ENCODE assay signal across 28 cellular contexts in genomic region chr7:122255454-122255853, GRCh38. TPM values are rescaled to one million over a fixed set of nuclear protein-coding genes. Genes with fewer than 3 reads are reported as not detected.
"Had no signal": no experiment of that assay in that cellular context is flagged by ENCODE, and none has a peak within 500 bp of the region (broad histone marks: within the 10 kb centered on the region; RNA-seq: fewer than 3 reads in every experiment).

No MANE protein-coding gene starts in this region.

- ATAC-seq: activated CD8-positive, alpha-beta memory T cell treated with anti-CD3 and anti-CD28 coated beads, Interleukin-2, amount 10 ng/mL, durations not matched to agents 7 days and 5 days; activated T-helper 17 cell treated with anti-CD3 and anti-CD28 coated beads, Interleukin-2, amount 50 U/mL, for 72 hours; effector memory CD8-positive, alpha-beta T cell; left ventricle myocardium superior had no signal

- H3K27ac Mint-ChIP-seq: activated B cell treated with CpG ODN at 0.5 μM for 24 hours; activated CD4-positive, alpha-beta memory T cell treated with anti-CD3 and anti-CD28 coated beads, Interleukin-2, amount 10 ng/mL, durations not matched to agents 7 days and 5 days; activated CD8-positive, alpha-beta memory T cell treated with anti-CD3 and anti-CD28 coated beads, Interleukin-2, amount 10 ng/mL, durations not matched to agents 7 days and 5 days; activated naive CD8-positive, alpha-beta T cell treated with anti-CD3 and anti-CD28 coated beads for 36 hours; activated T-helper 17 cell treated with anti-CD3 and anti-CD28 coated beads, Interleukin-2, amount 50 U/mL, for 72 hours; effector memory CD8-positive, alpha-beta T cell; immature natural killer cell; progenitor cell of endocrine pancreas; T-helper 2 cell treated with Interferon-gamma antibody and Interleukin-4, amounts not matched to agents 5 μg/mL and 100 μg/mL, for 36 hours had no signal

- H3K36me3 Mint-ChIP-seq: activated CD8-positive, alpha-beta memory T cell treated with anti-CD3 and anti-CD28 coated beads, Interleukin-2, amount 10 ng/mL, durations not matched to agents 7 days and 5 days; activated naive CD8-positive, alpha-beta T cell treated with anti-CD3 and anti-CD28 coated beads for 36 hours; immature natural killer cell had no signal

- H3K4me3 Mint-ChIP-seq: activated B cell treated with CpG ODN at 0.5 μM for 24 hours; activated CD4-positive, alpha-beta memory T cell treated with anti-CD3 and anti-CD28 coated beads, Interleukin-2, amount 10 ng/mL, durations not matched to agents 7 days and 5 days; activated CD8-positive, alpha-beta memory T cell treated with anti-CD3 and anti-CD28 coated beads, Interleukin-2, amount 10 ng/mL, durations not matched to agents 7 days and 5 days; activated naive CD8-positive, alpha-beta T cell treated with anti-CD3 and anti-CD28 coated beads for 36 hours; activated T-helper 17 cell treated with anti-CD3 and anti-CD28 coated beads, Interleukin-2, amount 50 U/mL, for 72 hours; effector memory CD8-positive, alpha-beta T cell; immature natural killer cell; neural crest cell; T-helper 2 cell treated with Interferon-gamma antibody and Interleukin-4, amounts not matched to agents 5 μg/mL and 100 μg/mL, for 36 hours had no signal

- H3K9me3 Mint-ChIP-seq: activated B cell treated with CpG ODN at 0.5 μM for 24 hours; activated T-helper 17 cell treated with anti-CD3 and anti-CD28 coated beads, Interleukin-2, amount 50 U/mL, for 72 hours; neural crest cell; T-helper 2 cell treated with Interferon-gamma antibody and Interleukin-4, amounts not matched to agents 5 μg/mL and 100 μg/mL, for 36 hours had no signal

- H3K27me3 Mint-ChIP-seq: activated CD4-positive, alpha-beta memory T cell treated with anti-CD3 and anti-CD28 coated beads, Interleukin-2, amount 10 ng/mL, durations not matched to agents 7 days and 5 days; activated CD8-positive, alpha-beta memory T cell treated with anti-CD3 and anti-CD28 coated beads, Interleukin-2, amount 10 ng/mL, durations not matched to agents 7 days and 5 days; activated T-helper 17 cell treated with anti-CD3 and anti-CD28 coated beads, Interleukin-2, amount 50 U/mL, for 72 hours; effector memory CD8-positive, alpha-beta T cell had no signal

- H3K4me1 Mint-ChIP-seq: activated B cell treated with CpG ODN at 0.5 μM for 24 hours; activated CD4-positive, alpha-beta memory T cell treated with anti-CD3 and anti-CD28 coated beads, Interleukin-2, amount 10 ng/mL, durations not matched to agents 7 days and 5 days; activated CD8-positive, alpha-beta memory T cell treated with anti-CD3 and anti-CD28 coated beads, Interleukin-2, amount 10 ng/mL, durations not matched to agents 7 days and 5 days; activated naive CD8-positive, alpha-beta T cell treated with anti-CD3 and anti-CD28 coated beads for 36 hours; activated T-helper 17 cell treated with anti-CD3 and anti-CD28 coated beads, Interleukin-2, amount 50 U/mL, for 72 hours; immature natural killer cell; neural crest cell had no signal

- DNase-seq: activated B cell treated with CpG ODN at 0.5 μM for 24 hours; activated CD4-positive, alpha-beta memory T cell treated with anti-CD3 and anti-CD28 coated beads, Interleukin-2, amount 10 ng/mL, durations not matched to agents 7 days and 5 days; activated CD4-positive, alpha-beta T cell treated with anti-CD3 and anti-CD28 coated beads for 48 hours; activated CD8-positive, alpha-beta memory T cell treated with anti-CD3 and anti-CD28 coated beads, Interleukin-2, amount 10 ng/mL, durations not matched to agents 7 days and 5 days; activated naive CD4-positive, alpha-beta T cell; activated naive CD8-positive, alpha-beta T cell treated with anti-CD3 and anti-CD28 coated beads for 36 hours; activated T-cell treated with anti-CD3 and anti-CD28 coated beads, Interleukin-2, amount 50 U/mL, for 1 hour; amniotic stem cell; effector memory CD8-positive, alpha-beta T cell; foreskin melanocyte; head of caudate nucleus; immature natural killer cell; kidney glomerular epithelial cell; left ventricle myocardium superior; stimulated activated CD4-positive, alpha-beta T cell treated with anti-CD3 and anti-CD28 coated beads, Interleukin-12 subunit alpha, Interleukin-12 subunit beta, amount 100 ng/mL, for 4 hours; stimulated activated CD4-positive, alpha-beta T cell treated with anti-CD3 and anti-CD28 coated beads, Interleukin-1b, Interleukin-23, amount 100 ng/mL, for 48 hours; stimulated activated naive CD4-positive, alpha-beta T cell treated with Interleukin-2 at 50 U/mL for 16 hours; tibial artery had no signal

RNA-seq across cellular contexts. Expression of gene FEZF1, which starts 49.1 kb away (rescaled TPM):
- total RNA-seq: activated B cell treated with CpG ODN at 0.5 μM for 24 hours; activated CD4-positive, alpha-beta memory T cell treated with anti-CD3 and anti-CD28 coated beads, Interleukin-2, amount 10 ng/mL, durations not matched to agents 7 days and 5 days; activated CD8-positive, alpha-beta memory T cell treated with anti-CD3 and anti-CD28 coated beads, Interleukin-2, amount 10 ng/mL, durations not matched to agents 7 days and 5 days; activated naive CD8-positive, alpha-beta T cell treated with anti-CD3 and anti-CD28 coated beads for 36 hours; activated T-helper 17 cell treated with anti-CD3 and anti-CD28 coated beads, Interleukin-2, amount 50 U/mL, for 72 hours; dermis microvascular lymphatic vessel endothelial cell; fibroblast of lung; left ventricle myocardium superior; mononuclear cell; neural crest cell; osteoblast; progenitor cell of endocrine pancreas; subcutaneous adipose tissue; urinary bladder had no signal
